Comparison of ENCODE assay signal across 1 cellular context in genomic region chr16:82138478-82139285, GRCh38.
TF ChIP-seq lines count a peak whose summit lies in the region.

No MANE protein-coding gene starts in this region.

TF ChIP-seq in HepG2, 621 proteins besides CTCF, POLR2A, EP300 and RAD21 (continued from another document):
- TF ChIP-seq, protein P1, sequence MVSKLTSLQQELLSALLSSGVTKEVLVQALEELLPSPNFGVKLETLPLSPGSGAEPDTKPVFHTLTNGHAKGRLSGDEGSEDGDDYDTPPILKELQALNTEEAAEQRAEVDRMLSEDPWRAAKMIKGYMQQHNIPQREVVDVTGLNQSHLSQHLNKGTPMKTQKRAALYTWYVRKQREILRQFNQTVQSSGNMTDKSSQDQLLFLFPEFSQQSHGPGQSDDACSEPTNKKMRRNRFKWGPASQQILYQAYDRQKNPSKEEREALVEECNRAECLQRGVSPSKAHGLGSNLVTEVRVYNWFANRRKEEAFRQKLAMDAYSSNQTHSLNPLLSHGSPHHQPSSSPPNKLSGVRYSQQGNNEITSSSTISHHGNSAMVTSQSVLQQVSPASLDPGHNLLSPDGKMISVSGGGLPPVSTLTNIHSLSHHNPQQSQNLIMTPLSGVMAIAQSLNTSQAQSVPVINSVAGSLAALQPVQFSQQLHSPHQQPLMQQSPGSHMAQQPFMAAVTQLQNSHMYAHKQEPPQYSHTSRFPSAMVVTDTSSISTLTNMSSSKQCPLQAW (CRISPR knock-in tag; IDR thresholded peaks at IDR 0.05) = no peak
- TF ChIP-seq U2AF1 (optimal IDR thresholded peaks at IDR 0.05; ENCODE audit: low read depth, low read length) = no peak
- TF ChIP-seq, protein P2, sequence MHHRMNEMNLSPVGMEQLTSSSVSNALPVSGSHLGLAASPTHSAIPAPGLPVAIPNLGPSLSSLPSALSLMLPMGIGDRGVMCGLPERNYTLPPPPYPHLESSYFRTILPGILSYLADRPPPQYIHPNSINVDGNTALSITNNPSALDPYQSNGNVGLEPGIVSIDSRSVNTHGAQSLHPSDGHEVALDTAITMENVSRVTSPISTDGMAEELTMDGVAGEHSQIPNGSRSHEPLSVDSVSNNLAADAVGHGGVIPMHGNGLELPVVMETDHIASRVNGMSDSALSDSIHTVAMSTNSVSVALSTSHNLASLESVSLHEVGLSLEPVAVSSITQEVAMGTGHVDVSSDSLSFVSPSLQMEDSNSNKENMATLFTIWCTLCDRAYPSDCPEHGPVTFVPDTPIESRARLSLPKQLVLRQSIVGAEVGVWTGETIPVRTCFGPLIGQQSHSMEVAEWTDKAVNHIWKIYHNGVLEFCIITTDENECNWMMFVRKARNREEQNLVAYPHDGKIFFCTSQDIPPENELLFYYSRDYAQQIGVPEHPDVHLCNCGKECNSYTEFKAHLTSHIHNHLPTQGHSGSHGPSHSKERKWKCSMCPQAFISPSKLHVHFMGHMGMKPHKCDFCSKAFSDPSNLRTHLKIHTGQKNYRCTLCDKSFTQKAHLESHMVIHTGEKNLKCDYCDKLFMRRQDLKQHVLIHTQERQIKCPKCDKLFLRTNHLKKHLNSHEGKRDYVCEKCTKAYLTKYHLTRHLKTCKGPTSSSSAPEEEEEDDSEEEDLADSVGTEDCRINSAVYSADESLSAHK (CRISPR knock-in tag; IDR thresholded peaks at IDR 0.05; ENCODE audit: borderline replicate concordance) = no peak
- TF ChIP-seq MTF2 (CRISPR knock-in tag; IDR thresholded peaks at IDR 0.05; ENCODE audit: borderline replicate concordance) = no peak
- no peak for TF ChIP-seq ARNT2 (CRISPR knock-in tag; IDR thresholded peaks at IDR 0.05; ENCODE audit: low read depth)
- no peak for TF ChIP-seq TBL1XR1 (IDR thresholded peaks at IDR 0.05; ENCODE audit: borderline replicate concordance, low read length, partially characterized antibody)
- no peak for TF ChIP-seq ZFP41 (CRISPR knock-in tag; IDR thresholded peaks at IDR 0.05; ENCODE audit: borderline replicate concordance)
- TF ChIP-seq ZNF282 (IDR thresholded peaks at IDR 0.05; ENCODE audit: partially characterized antibody) = no peak
- no peak for TF ChIP-seq SNAI1 (CRISPR knock-in tag; IDR thresholded peaks at IDR 0.05; ENCODE audit: borderline replicate concordance)
- no peak for TF ChIP-seq ATF7 (IDR thresholded peaks at IDR 0.05)
- no peak for TF ChIP-seq ATF7 (CRISPR knock-in tag; IDR thresholded peaks at IDR 0.05)
- TF ChIP-seq RAD51 (IDR thresholded peaks at IDR 0.05; ENCODE audit: borderline replicate concordance) = no peak
- no peak for TF ChIP-seq ZNF547 (CRISPR knock-in tag; IDR thresholded peaks at IDR 0.05)
- no peak for TF ChIP-seq ZNF674 (CRISPR knock-in tag; IDR thresholded peaks at IDR 0.05; ENCODE audit: low read depth)
- no peak for TF ChIP-seq SIX4 (CRISPR knock-in tag; IDR thresholded peaks at IDR 0.05)
TF ChIP-seq in HepG2: peak in this region for 0.
